ENCODE assay signal across 9 cellular contexts in the genomic region with DNA sequence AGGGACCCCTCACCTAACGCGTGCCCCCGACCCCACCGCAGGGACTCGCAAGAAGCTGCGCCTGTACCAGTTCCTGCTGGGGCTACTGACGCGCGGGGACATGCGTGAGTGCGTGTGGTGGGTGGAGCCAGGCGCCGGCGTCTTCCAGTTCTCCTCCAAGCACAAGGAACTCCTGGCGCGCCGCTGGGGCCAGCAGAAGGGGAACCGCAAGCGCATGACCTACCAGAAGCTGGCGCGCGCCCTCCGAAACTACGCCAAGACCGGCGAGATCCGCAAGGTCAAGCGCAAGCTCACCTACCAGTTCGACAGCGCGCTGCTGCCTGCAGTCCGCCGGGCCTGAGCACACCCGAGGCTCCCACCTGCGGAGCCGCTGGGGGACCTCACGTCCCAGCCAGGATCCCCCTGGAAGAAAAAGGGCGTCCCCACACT. TPM values are rescaled to one million over a fixed set of nuclear protein-coding genes. Genes with fewer than 3 reads are reported as not detected.
DNase-seq lines count a peak whose midpoint lies in the region; ATAC-seq, FAIRE-seq and TF ChIP-seq lines count a peak whose summit lies in the region.
"Had no signal": no experiment of that assay in that cellular context is flagged by ENCODE, and none has a peak within 500 bp of the region (broad histone marks: within the 10 kb centered on the region; RNA-seq: fewer than 3 reads in every experiment).

No MANE protein-coding gene starts in this region.

- ATAC-seq in CD4-positive, CD25-positive, alpha-beta regulatory T cell (ENCODE audit: low read depth in 2 of 2): no peak
- ATAC-seq in K562 (no peak), HG02759 (IDR thresholded peaks at IDR 0.05; ENCODE audit: unreplicated experiment) (no peak)

- H3K27me3 Mint-ChIP-seq in CD4-positive, CD25-positive, alpha-beta regulatory T cell: peaks cover 20% of the 10 kb centered on the region

- TF ChIP-seq CTCF in K562 (IDR thresholded peaks at IDR 0.05 in 2 of 3, conservative IDR thresholded peaks at IDR 0.05 in 1 of 3; ENCODE audit: insufficient read depth in 2 of 3, low read depth in 1 of 3, low read length in 3 of 3) (no peak), sigmoid colon (IDR thresholded peaks at IDR 0.05) (no peak), SK-N-SH (IDR thresholded peaks at IDR 0.05) (no peak)

- no peak overlapping the region for H3K4me3 ChIP-seq in CD4-positive, CD25-positive, alpha-beta regulatory T cell (ENCODE audit: low read depth, low read length)
- H3K4me3 ChIP-seq in K562 (no peak overlapping the region), iPS-11a (ENCODE audit: low read depth, low read length) (peak overlapping the region; percentile 9), sigmoid colon (peak overlapping the region in 3 of 4 donors; percentile 16 to 34 (median 31)), SK-N-SH (ENCODE audit: low read depth in 2 of 2, low read length in 1 of 2) (no peak overlapping the region)

- H3K4me1 ChIP-seq in CD4-positive, CD25-positive, alpha-beta regulatory T cell (ENCODE audit: control insufficient read depth, insufficient read depth, low read length, poor library complexity, severe bottlenecking): peaks cover 11% of the 10 kb centered on the region
- H3K4me1 ChIP-seq in K562 (replicated peaks in 1 of 2; ENCODE audit: control insufficient read depth in 2 of 2, insufficient read depth in 2 of 2, low read length in 2 of 2) (peaks cover 10 to 31% of the 10 kb centered on the region in 2 experiments; a peak in 4 of 5 replicates), sigmoid colon (peaks cover 0 to 26% (median 18%) of the 10 kb centered on the region in 4 donors), SK-N-SH (ENCODE audit: control insufficient read depth in 1 of 2, insufficient read depth in 2 of 2, low read depth in 1 of 2, low read length in 1 of 2) (peaks cover 0 to 10% of the 10 kb centered on the region in 2 experiments; a peak in 1 of 4 replicates)

- TF ChIP-seq EP300 in K562 (IDR thresholded peaks at IDR 0.05; ENCODE audit: low read length) (no peak), sigmoid colon (IDR thresholded peaks at IDR 0.05) (peak in 1 of 4 donors; percentile 42), SK-N-SH (IDR thresholded peaks at IDR 0.05; ENCODE audit: borderline replicate concordance in 1 of 2, low read depth in 1 of 2, low read length in 1 of 2) (no peak)

- H2AFZ ChIP-seq in K562 (ENCODE audit: low read depth, low read length) (no peak overlapping the region), SK-N-SH (ENCODE audit: low read depth) (no peak overlapping the region)

- in situ Hi-C loops in K562 (cut with MboI): no loop called here

- H3K9me3 ChIP-seq in CD4-positive, CD25-positive, alpha-beta regulatory T cell (ENCODE audit: control insufficient read depth in 2 of 2, low read length in 2 of 2): no peaks in the 10 kb centered on the region
- H3K9me3 ChIP-seq in K562 (replicated peaks; ENCODE audit: control insufficient read depth, insufficient read depth, low read depth, low read length): no peaks in the 10 kb centered on the region
- no peaks in the 10 kb centered on the region for H3K9me3 ChIP-seq in sigmoid colon
- H3K9me3 ChIP-seq in SK-N-SH: no peaks in the 10 kb centered on the region

- CTCF ChIA-PET in K562 (lab: Yijun Ruan, JAX; ENCODE audit: low intra/inter-chr PET ratio): no interaction called here
- CTCF ChIA-PET in SK-N-SH (lab: Yijun Ruan, JAX): interaction anchor here (1.2 to 1.7 kb wide), 3 partner anchors 13 to 59 kb away, joined by 3 to 5 read pairs (median 5); no protein-coding TSS in a partner anchor

- no peaks in the 10 kb centered on the region for H3K9me2 ChIP-seq in SK-N-SH

- no peaks in the 10 kb centered on the region for H3F3A ChIP-seq in SK-N-SH (replicated peaks; ENCODE audit: insufficient read depth)

- no TSS peak for BruUV-seq in K562 (replicated peaks; lab: Mats Ljungman, UMichigan)

- H3K79me2 ChIP-seq in K562 (ENCODE audit: control insufficient read depth, insufficient read depth, low read length) (no peaks in the 10 kb centered on the region), SK-N-SH (ENCODE audit: insufficient read depth) (no peaks in the 10 kb centered on the region)

- no peak overlapping the region for H3K27ac ChIP-seq in CD4-positive, CD25-positive, alpha-beta regulatory T cell (ENCODE audit: insufficient read depth, low read length, poor library complexity, severe bottlenecking)
- H3K27ac ChIP-seq in K562 (ENCODE audit: extremely low read depth, low read depth, low read length) (no peak overlapping the region), sigmoid colon (peak overlapping the region in 2 of 4 donors; percentile 40 to 48), SK-N-SH (ENCODE audit: low read depth in 2 of 2, low read length in 1 of 2) (no peak overlapping the region)

- TF ChIP-seq RAD21 in K562 (CRISPR knock-in tag; conservative IDR thresholded peaks at IDR 0.05 in 1 of 2, IDR thresholded peaks at IDR 0.05 in 1 of 2) (no peak), SK-N-SH (IDR thresholded peaks at IDR 0.05; ENCODE audit: low read length) (no peak)

- H4K20me1 ChIP-seq in K562 (replicated peaks; ENCODE audit: control insufficient read depth, insufficient read depth, low read length): no peaks in the 10 kb centered on the region
- no peaks in the 10 kb centered on the region for H4K20me1 ChIP-seq in SK-N-SH (ENCODE audit: insufficient read depth)

- no peak overlapping the region for H3K4me2 ChIP-seq in K562 (ENCODE audit: insufficient read depth, low read length)
- no peak overlapping the region for H3K4me2 ChIP-seq in SK-N-SH

- intact Hi-C loops in K562 (cut with micrococcal nuclease): no loop called here
- intact Hi-C loops in sigmoid colon (cut with DNase I): no loop called here

- H3K36me3 ChIP-seq in CD4-positive, CD25-positive, alpha-beta regulatory T cell (ENCODE audit: control insufficient read depth, insufficient read depth, low read length): no peaks in the 10 kb centered on the region
- H3K36me3 ChIP-seq in K562 (ENCODE audit: control insufficient read depth, insufficient read depth, low read length): no peaks in the 10 kb centered on the region
- H3K36me3 ChIP-seq in sigmoid colon: no peaks in the 10 kb centered on the region
- no peaks in the 10 kb centered on the region for H3K36me3 ChIP-seq in SK-N-SH (replicated peaks in 1 of 2; ENCODE audit: control insufficient read depth in 1 of 2, insufficient read depth in 2 of 2, low read length in 1 of 2)

- H3K9me1 ChIP-seq in K562 (ENCODE audit: control insufficient read depth, insufficient read depth, low read length): no peaks in the 10 kb centered on the region

- no peak for TF ChIP-seq POLR2A in K562 (conservative IDR thresholded peaks at IDR 0.05)
- peak in 1 of 2 donors; percentile 5 for TF ChIP-seq POLR2A in sigmoid colon (IDR thresholded peaks at IDR 0.05)

- peaks cover 0 to 4% (median 0%) of the 10 kb centered on the region in 7 donors for H3K9me3 Mint-ChIP-seq in CD4-positive, CD25-positive, alpha-beta regulatory T cell
- H3K9me3 Mint-ChIP-seq: natural killer cell had no signal

- FAIRE-seq in K562 (lab: Jason Lieb, UNC): no peak

- no peak overlapping the region for H3K27ac Mint-ChIP-seq in CD4-positive, CD25-positive, alpha-beta regulatory T cell
- H3K27ac Mint-ChIP-seq: natural killer cell had no signal

- no peaks in the 10 kb centered on the region for H3K36me3 Mint-ChIP-seq in CD4-positive, CD25-positive, alpha-beta regulatory T cell
- H3K36me3 Mint-ChIP-seq: natural killer cell had no signal

- peak overlapping the region in 3 of 4 donors; percentile 13 to 56 (median 15) for H3K4me3 Mint-ChIP-seq in CD4-positive, CD25-positive, alpha-beta regulatory T cell
- H3K4me3 Mint-ChIP-seq: natural killer cell had no signal

- WGBS in K562 (ENCODE audit: insufficient coverage, low coverage, missing lambda C conversion rate): 89% methylated on average over 16 of the region's 38 CpGs
- 5 to 32% methylated on average over 38 of the region's 38 CpGs for WGBS in sigmoid colon, 2 donors
- 52% methylated on average over 18 of the region's 38 CpGs for WGBS in SK-N-SH (ENCODE audit: low lambda C conversion rate)

- POLR2A ChIA-PET in K562 (lab: Yijun Ruan, JAX) (interaction anchor here (0.6 to 1.0 kb wide), 2 partner anchors 15 to 23 kb away, joined by 5 to 6 read pairs; no protein-coding TSS in a partner anchor), SK-N-SH (lab: Yijun Ruan, JAX) (no interaction called here)

- H3K27me3 ChIP-seq in CD4-positive, CD25-positive, alpha-beta regulatory T cell (ENCODE audit: control insufficient read depth, insufficient read depth, low read length): no peaks in the 10 kb centered on the region
- H3K27me3 ChIP-seq in K562 (ENCODE audit: control insufficient read depth in 2 of 2, insufficient read depth in 2 of 2, low read length in 2 of 2) (no peaks in the 10 kb centered on the region), sigmoid colon (peaks cover 11 to 53% (median 45%) of the 10 kb centered on the region in 3 donors), SK-N-SH (ENCODE audit: insufficient read depth) (peaks cover 9% of the 10 kb centered on the region)

- no peak overlapping the region for H3K9ac ChIP-seq in K562 (ENCODE audit: insufficient read depth in 1 of 2, low read depth in 2 of 2, low read length in 2 of 2)
- H3K9ac ChIP-seq in SK-N-SH: no peak overlapping the region

- DNase-seq in CD4-positive, CD25-positive, alpha-beta regulatory T cell: peak in 2 of 3 donors; percentile 21 to 44
- DNase-seq in NCI-H69 (lab: John Stamatoyannopoulos, UW) (peak; percentile 42), K562 (ENCODE audit: extremely low read depth in 1 of 4, low spot score in 3 of 4) (no peak), sigmoid colon (peak; percentile 94), SK-N-SH (no peak), NCI-H774 (lab: John Stamatoyannopoulos, UW) (no peak)
- DNase-seq: natural killer cell had no signal

- peaks cover 0 to 21% (median 5%) of the 10 kb centered on the region in 4 donors for H3K4me1 Mint-ChIP-seq in CD4-positive, CD25-positive, alpha-beta regulatory T cell

RNA-seq across cellular contexts. Expression of a gene that starts 4.7 kb away (rescaled TPM):
- 0.49 TPM for total RNA-seq in CD4-positive, CD25-positive, alpha-beta regulatory T cell
- polyA plus RNA-seq in CD4-positive, CD25-positive, alpha-beta regulatory T cell: under 1 TPM in 1 of 4 donors, not detected in 3; 0.23 TPM
- 0.30 and 0.67 TPM in 2 replicates for total RNA-seq in K562 (2011; cell fraction: chromatin; rRNA removed; ENCODE audit: low replicate concordance)
- not detected in 2 replicates for total RNA-seq in K562 (2011; cell fraction: nucleolus; rRNA removed)
- total RNA-seq in K562 (2011; cell fraction: nucleoplasm; rRNA removed): not detected in 2 replicates
- total RNA-seq in K562 (2014; rRNA removed) (not detected in 2 replicates), K562 (2014; rRNA removed; fragmentation: Illumina TruSeq; extraction: Trizol) (not detected in 2 replicates), K562 (2015; rRNA removed; fragmentation: Illumina TruSeq; extraction: Trizol) (not detected in 2 replicates), K562 (2021) (0.04 TPM in 1 of 2 replicates, not detected in the other), sigmoid colon (not detected)
- polyA plus RNA-seq in K562 (2011; rRNA removed) (0.14 and 0.19 TPM in 2 replicates), K562 (2014; fragmentation: Illumina TruSeq; extraction: Trizol) (not detected in 2 replicates), K562 (2014; fragmentation: Nextera tagmentation; extraction: Ambion mirVana) (not detected), K562 (2014; rRNA removed) (0.01 TPM in 1 of 2 replicates, not detected in the other), sigmoid colon (under 1 TPM in 1 of 3 donors, not detected in 2; 0.95 TPM), SK-N-SH (2012; rRNA removed) (not detected in 2 replicates)
- polyA plus RNA-seq in K562 (2011; cell fraction: cytosol; rRNA removed): 0.06 and 0.07 TPM in 2 replicates
- 0.31 and 0.60 TPM in 2 replicates for polyA plus RNA-seq in K562 (2011; cell fraction: nucleus; rRNA removed)
- 0.01 TPM in 1 of 2 replicates, not detected in the other for polyA plus RNA-seq in K562 (2012)
- polyA minus RNA-seq in K562 (2011; rRNA and poly(A)+ RNA removed): 0.06 TPM in 1 of 2 replicates, not detected in the other
- not detected in 2 replicates for polyA minus RNA-seq in K562 (2011; cell fraction: cytosol; rRNA and poly(A)+ RNA removed)
- polyA minus RNA-seq in K562 (2011; cell fraction: nucleus; rRNA and poly(A)+ RNA removed): 0.22 TPM in 1 of 2 replicates, not detected in the other
- not detected in 2 replicates for polyA plus RNA-seq in SK-N-SH (2012; cell fraction: cytosol; rRNA removed)
- not detected in 2 replicates for polyA plus RNA-seq in SK-N-SH (2012; cell fraction: nucleus; rRNA removed)

RNA-seq across cellular contexts. Expression of a gene that starts 9.3 kb away (rescaled TPM):
- not detected for total RNA-seq in CD4-positive, CD25-positive, alpha-beta regulatory T cell
- polyA plus RNA-seq in CD4-positive, CD25-positive, alpha-beta regulatory T cell: under 1 TPM in 2 of 4 donors, not detected in 2; 0.10 to 0.38 TPM
- total RNA-seq in K562 (2011; cell fraction: chromatin; rRNA removed; ENCODE audit: low replicate concordance): 2.3 and 8.3 TPM in 2 replicates
- 4.6 and 5.2 TPM in 2 replicates for total RNA-seq in K562 (2011; cell fraction: nucleolus; rRNA removed)
- total RNA-seq in K562 (2011; cell fraction: nucleoplasm; rRNA removed): 3.9 and 4.4 TPM in 2 replicates
- total RNA-seq in K562 (2014; rRNA removed): 0.33 and 0.45 TPM in 2 replicates
- 0.22 and 0.25 TPM in 2 replicates for total RNA-seq in K562 (2014; rRNA removed; fragmentation: Illumina TruSeq; extraction: Trizol)
- total RNA-seq in K562 (2015; rRNA removed; fragmentation: Illumina TruSeq; extraction: Trizol): 0.40 and 0.45 TPM in 2 replicates
- 1.0 and 1.3 TPM in 2 replicates for total RNA-seq in K562 (2021)
- 0.46 and 0.60 TPM in 2 replicates for polyA plus RNA-seq in K562 (2011; rRNA removed)
- polyA plus RNA-seq in K562 (2011; cell fraction: cytosol; rRNA removed): 0.41 and 0.94 TPM in 2 replicates
- polyA plus RNA-seq in K562 (2011; cell fraction: nucleus; rRNA removed): 2.5 and 7.6 TPM in 2 replicates
- 0.53 and 1.1 TPM in 2 replicates for polyA plus RNA-seq in K562 (2012)
- 0.24 and 0.76 TPM in 2 replicates for polyA plus RNA-seq in K562 (2014; fragmentation: Illumina TruSeq; extraction: Trizol)
- under 1 TPM in 1 of 2 experiments, not detected in 1; 0.06 TPM for polyA plus RNA-seq in K562 (2014; fragmentation: Nextera tagmentation; extraction: Ambion mirVana)
- polyA plus RNA-seq in K562 (2014; rRNA removed): 0.53 and 0.92 TPM in 2 replicates
- 0.06 and 0.07 TPM in 2 replicates for polyA minus RNA-seq in K562 (2011; rRNA and poly(A)+ RNA removed)
- not detected in 2 replicates for polyA minus RNA-seq in K562 (2011; cell fraction: cytosol; rRNA and poly(A)+ RNA removed)
- polyA minus RNA-seq in K562 (2011; cell fraction: nucleus; rRNA and poly(A)+ RNA removed): 0.33 and 0.94 TPM in 2 replicates
- 1 to 10 TPM in 1 of 4 donors, not detected in 3; 3.0 TPM for total RNA-seq in sigmoid colon
- 10 to 100 TPM; 22.8 to 58.1 (median 44.6) TPM for polyA plus RNA-seq in sigmoid colon
- polyA plus RNA-seq in SK-N-SH (2012; rRNA removed): not detected in 2 replicates
- polyA plus RNA-seq in SK-N-SH (2012; cell fraction: cytosol; rRNA removed): 0.06 TPM in 1 of 2 replicates, not detected in the other
- polyA plus RNA-seq in SK-N-SH (2012; cell fraction: nucleus; rRNA removed): not detected in 2 replicates

RNA-seq across cellular contexts. Expression of a gene that starts 43.9 kb away (rescaled TPM):
- total RNA-seq in CD4-positive, CD25-positive, alpha-beta regulatory T cell: 28.1 TPM
- 10 to 100 TPM; 19.3 to 23.5 (median 21.3) TPM for polyA plus RNA-seq in CD4-positive, CD25-positive, alpha-beta regulatory T cell
- total RNA-seq in K562 (2011; cell fraction: chromatin; rRNA removed; ENCODE audit: low replicate concordance): 79.9 and 373 TPM in 2 replicates
- 460 and 477 TPM in 2 replicates for total RNA-seq in K562 (2011; cell fraction: nucleolus; rRNA removed)
- total RNA-seq in K562 (2011; cell fraction: nucleoplasm; rRNA removed): 147 and 179 TPM in 2 replicates
- total RNA-seq in K562 (2014; rRNA removed) (258 and 338 TPM in 2 replicates), K562 (2014; rRNA removed; fragmentation: Illumina TruSeq; extraction: Trizol) (15.3 and 28.3 TPM in 2 replicates), K562 (2015; rRNA removed; fragmentation: Illumina TruSeq; extraction: Trizol) (89.4 and 95.2 TPM in 2 replicates), K562 (2021) (296 and 312 TPM in 2 replicates), sigmoid colon (10 to 100 TPM in 3 of 4 donors, 1 to 10 TPM in 1; 9.6 to 20.5 (median 10.0) TPM)
- polyA plus RNA-seq in K562 (2011; rRNA removed) (45.2 and 88.6 TPM in 2 replicates), K562 (2014; fragmentation: Illumina TruSeq; extraction: Trizol) (47.8 and 97.9 TPM in 2 replicates), K562 (2014; fragmentation: Nextera tagmentation; extraction: Ambion mirVana) (1 to 10 TPM; 1.3 to 6.4 TPM), K562 (2014; rRNA removed) (161 and 163 TPM in 2 replicates), sigmoid colon (10 to 100 TPM; 10.8 to 44.2 (median 19.0) TPM), SK-N-SH (2012; rRNA removed) (28.6 and 33.6 TPM in 2 replicates)
- 86.2 and 222 TPM in 2 replicates for polyA plus RNA-seq in K562 (2011; cell fraction: cytosol; rRNA removed)
- polyA plus RNA-seq in K562 (2011; cell fraction: nucleus; rRNA removed): 460 and 607 TPM in 2 replicates
- 164 and 224 TPM in 2 replicates for polyA plus RNA-seq in K562 (2012)
- polyA minus RNA-seq in K562 (2011; rRNA and poly(A)+ RNA removed): 33.3 and 52.7 TPM in 2 replicates
- 165 and 236 TPM in 2 replicates for polyA minus RNA-seq in K562 (2011; cell fraction: cytosol; rRNA and poly(A)+ RNA removed)
- polyA minus RNA-seq in K562 (2011; cell fraction: nucleus; rRNA and poly(A)+ RNA removed): 166 and 171 TPM in 2 replicates
- polyA plus RNA-seq in SK-N-SH (2012; cell fraction: cytosol; rRNA removed): 8.1 and 14.9 TPM in 2 replicates
- 109 and 151 TPM in 2 replicates for polyA plus RNA-seq in SK-N-SH (2012; cell fraction: nucleus; rRNA removed)

RNA-seq across cellular contexts. Expression of a gene that starts 48.3 kb away (rescaled TPM):
- 83.7 TPM for total RNA-seq in CD4-positive, CD25-positive, alpha-beta regulatory T cell
- 10 to 100 TPM in 1 of 4 donors, 1 to 10 TPM in 3; 8.0 to 12.7 (median 9.3) TPM for polyA plus RNA-seq in CD4-positive, CD25-positive, alpha-beta regulatory T cell
- total RNA-seq in K562 (2011; cell fraction: chromatin; rRNA removed; ENCODE audit: low replicate concordance): 22.6 and 40.4 TPM in 2 replicates
- total RNA-seq in K562 (2011; cell fraction: nucleolus; rRNA removed): 43.2 and 45.7 TPM in 2 replicates
- total RNA-seq in K562 (2011; cell fraction: nucleoplasm; rRNA removed): 27.7 and 40.1 TPM in 2 replicates
- total RNA-seq in K562 (2014; rRNA removed) (40.4 and 48.9 TPM in 2 replicates), K562 (2014; rRNA removed; fragmentation: Illumina TruSeq; extraction: Trizol) (6.1 and 7.4 TPM in 2 replicates), K562 (2015; rRNA removed; fragmentation: Illumina TruSeq; extraction: Trizol) (25.2 and 25.8 TPM in 2 replicates), K562 (2021) (42.5 and 46.0 TPM in 2 replicates), sigmoid colon (10 to 100 TPM; 38.5 to 48.5 (median 42.3) TPM)
- polyA plus RNA-seq in K562 (2011; rRNA removed) (12.4 and 13.7 TPM in 2 replicates), K562 (2014; fragmentation: Illumina TruSeq; extraction: Trizol) (13.1 and 27.3 TPM in 2 replicates), K562 (2014; fragmentation: Nextera tagmentation; extraction: Ambion mirVana) (1 to 10 TPM; 1.4 to 2.9 TPM), K562 (2014; rRNA removed) (34.5 and 38.2 TPM in 2 replicates), sigmoid colon (100 to 1,000 TPM in 1 of 3 donors, 10 to 100 TPM in 2; 34.2 to 140 (median 41.8) TPM), SK-N-SH (2012; rRNA removed) (218 and 219 TPM in 2 replicates)
- 18.3 and 54.3 TPM in 2 replicates for polyA plus RNA-seq in K562 (2011; cell fraction: cytosol; rRNA removed)
- 13.8 and 24.8 TPM in 2 replicates for polyA plus RNA-seq in K562 (2011; cell fraction: nucleus; rRNA removed)
- 37.9 TPM in 2 replicates for polyA plus RNA-seq in K562 (2012)
- 1.9 and 3.7 TPM in 2 replicates for polyA minus RNA-seq in K562 (2011; rRNA and poly(A)+ RNA removed)
- polyA minus RNA-seq in K562 (2011; cell fraction: cytosol; rRNA and poly(A)+ RNA removed): 14.7 and 15.0 TPM in 2 replicates
- 6.4 and 6.7 TPM in 2 replicates for polyA minus RNA-seq in K562 (2011; cell fraction: nucleus; rRNA and poly(A)+ RNA removed)
- 127 and 185 TPM in 2 replicates for polyA plus RNA-seq in SK-N-SH (2012; cell fraction: cytosol; rRNA removed)
- polyA plus RNA-seq in SK-N-SH (2012; cell fraction: nucleus; rRNA removed): 80.6 and 85.4 TPM in 2 replicates

RNA-seq across cellular contexts. Expression of a gene that starts 48.6 kb away (rescaled TPM):
- 0.64 TPM for total RNA-seq in CD4-positive, CD25-positive, alpha-beta regulatory T cell
- under 1 TPM in 2 of 4 donors, not detected in 2; 0.39 to 0.83 TPM for polyA plus RNA-seq in CD4-positive, CD25-positive, alpha-beta regulatory T cell
- total RNA-seq in K562 (2011; cell fraction: chromatin; rRNA removed; ENCODE audit: low replicate concordance): 0.49 TPM in 1 of 2 replicates, not detected in the other
- total RNA-seq in K562 (2011; cell fraction: nucleolus; rRNA removed): 0.39 TPM in 1 of 2 replicates, not detected in the other
- not detected in 2 replicates for total RNA-seq in K562 (2011; cell fraction: nucleoplasm; rRNA removed)
- 0.23 and 0.33 TPM in 2 replicates for total RNA-seq in K562 (2014; rRNA removed)
- total RNA-seq in K562 (2014; rRNA removed; fragmentation: Illumina TruSeq; extraction: Trizol): not detected in 2 replicates
- 0.47 TPM in 1 of 2 replicates, not detected in the other for total RNA-seq in K562 (2015; rRNA removed; fragmentation: Illumina TruSeq; extraction: Trizol)
- total RNA-seq in K562 (2021): 0.31 and 0.82 TPM in 2 replicates
- polyA plus RNA-seq in K562 (2011; rRNA removed): 0.10 and 0.26 TPM in 2 replicates
- 0.59 and 0.78 TPM in 2 replicates for polyA plus RNA-seq in K562 (2011; cell fraction: cytosol; rRNA removed)
- polyA plus RNA-seq in K562 (2011; cell fraction: nucleus; rRNA removed): 0.22 and 0.38 TPM in 2 replicates
- polyA plus RNA-seq in K562 (2012): 0.49 and 0.83 TPM in 2 replicates
- polyA plus RNA-seq in K562 (2014; fragmentation: Illumina TruSeq; extraction: Trizol): 0.57 and 0.59 TPM in 2 replicates
- polyA plus RNA-seq in K562 (2014; fragmentation: Nextera tagmentation; extraction: Ambion mirVana): under 1 TPM in 1 of 2 experiments, not detected in 1; 0.13 TPM
- 0.16 and 0.17 TPM in 2 replicates for polyA plus RNA-seq in K562 (2014; rRNA removed)
- not detected in 2 replicates for polyA minus RNA-seq in K562 (2011; rRNA and poly(A)+ RNA removed)
- 1.4 TPM in 1 of 2 replicates, not detected in the other for polyA minus RNA-seq in K562 (2011; cell fraction: cytosol; rRNA and poly(A)+ RNA removed)
- polyA minus RNA-seq in K562 (2011; cell fraction: nucleus; rRNA and poly(A)+ RNA removed): 0.27 TPM in 1 of 2 replicates, not detected in the other
- total RNA-seq in sigmoid colon: 1 to 10 TPM in 2 of 4 donors, under 1 TPM in 1, not detected in 1; 0.36 to 7.1 (median 1.2) TPM
- polyA plus RNA-seq in sigmoid colon: 1 to 10 TPM in 2 of 3 donors, not detected in 1; 1.6 to 2.8 TPM
- polyA plus RNA-seq in SK-N-SH (2012; rRNA removed): 1.1 and 1.3 TPM in 2 replicates
- polyA plus RNA-seq in SK-N-SH (2012; cell fraction: cytosol; rRNA removed): 0.63 and 0.73 TPM in 2 replicates
- 0.80 and 1.00 TPM in 2 replicates for polyA plus RNA-seq in SK-N-SH (2012; cell fraction: nucleus; rRNA removed)

Comparison
In these comparisons a context has a peak if more than half of its experiments do, and no peak if none do; other contexts are left out.
1. DNase-seq: peak in CD4-positive, CD25-positive, alpha-beta regulatory T cell (2 of 3), NCI-H69 (single experiment) and sigmoid colon (single experiment); none in K562 (0 of 4), SK-N-SH (single experiment) and NCI-H774 (single experiment).
2. H3K4me3 ChIP-seq: peak in iPS-11a (single experiment) and sigmoid colon (3 of 4); none in CD4-positive, CD25-positive, alpha-beta regulatory T cell (single experiment), K562 (single experiment) and SK-N-SH (0 of 2).